ENCODE assay signal across 1 cellular context in genomic region chr1:61743716-61744620, GRCh38.
TF ChIP-seq lines count a peak whose summit lies in the region.

No MANE protein-coding gene starts in this region.

TF ChIP-seq in HepG2, 621 proteins besides CTCF, POLR2A, EP300 and RAD21:
- peak; percentile 82 for TF ChIP-seq ZNF770 (CRISPR knock-in tag; IDR thresholded peaks at IDR 0.05)
- no peak for TF ChIP-seq TEF (CRISPR knock-in tag; IDR thresholded peaks at IDR 0.05)
